In genomic region chr4:10019521-10020051, GRCh38 we compare ENCODE assay signal across 8 cellular contexts. TPM values are rescaled to one million over a fixed set of nuclear protein-coding genes. Genes with fewer than 3 reads are reported as not detected.
DNase-seq lines count a peak whose midpoint lies in the region; ATAC-seq lines count a peak whose summit lies in the region.

No MANE protein-coding gene starts in this region.

- H3K4me3 Mint-ChIP-seq in activated naive CD8-positive, alpha-beta T cell treated with anti-CD3 and anti-CD28 coated beads for 36 hours = peak overlapping the region; percentile 88
- H3K4me3 Mint-ChIP-seq in stimulated activated memory B cell treated with anti-CD40 and anti-IgM and Interleukin-4, amounts not matched to agents 10 μg/mL and 1 μg/mL and 100 μg/mL, for 72 hours = peak overlapping the region; percentile 84

- 95% methylated on average over 9 of the region's 9 CpGs for whole genome bisulfite sequencing in HUES64

- H3K36me3 ChIP-seq in HUES64 (ENCODE audit: insufficient read depth, low read length) (no peaks in the 10 kb centered on the region), iPS-15b (ENCODE audit: control insufficient read depth, insufficient read depth, low read length) (no peaks in the 10 kb centered on the region)

- peak overlapping the region; percentile 95 for H3K27ac Mint-ChIP-seq in activated naive CD8-positive, alpha-beta T cell treated with anti-CD3 and anti-CD28 coated beads for 36 hours
- peak overlapping the region; percentile 83 for H3K27ac Mint-ChIP-seq in stimulated activated memory B cell treated with anti-CD40 and anti-IgM and Interleukin-4, amounts not matched to agents 10 μg/mL and 1 μg/mL and 100 μg/mL, for 72 hours

- H3K4me3 ChIP-seq in HUES64 (ENCODE audit: low read length) (peak overlapping the region; percentile 61), iPS-15b (ENCODE audit: low read depth, low read length) (peak overlapping the region; percentile 69)

- no peaks in the 10 kb centered on the region for H3K9me3 Mint-ChIP-seq in activated naive CD8-positive, alpha-beta T cell treated with anti-CD3 and anti-CD28 coated beads for 36 hours
- no peaks in the 10 kb centered on the region for H3K9me3 Mint-ChIP-seq in stimulated activated memory B cell treated with anti-CD40 and anti-IgM and Interleukin-4, amounts not matched to agents 10 μg/mL and 1 μg/mL and 100 μg/mL, for 72 hours

- H3K9ac ChIP-seq in HUES64 (ENCODE audit: low read depth, low read length) (peak overlapping the region; percentile 83), iPS-15b (ENCODE audit: low read depth, low read length) (no peak overlapping the region)

- no peak for DNase-seq in activated naive CD8-positive, alpha-beta T cell treated with anti-CD3 and anti-CD28 coated beads for 36 hours
- DNase-seq in RPMI8226 (no peak), retina (no peak)

- H3K9me3 ChIP-seq in HUES64 (ENCODE audit: insufficient read depth, low read depth, low read length) = no peaks in the 10 kb centered on the region
- no peaks in the 10 kb centered on the region for H3K9me3 ChIP-seq in iPS-15b (ENCODE audit: control insufficient read depth, insufficient read depth, low read length)

- no peaks in the 10 kb centered on the region for H3K27me3 Mint-ChIP-seq in activated naive CD8-positive, alpha-beta T cell treated with anti-CD3 and anti-CD28 coated beads for 36 hours
- no peaks in the 10 kb centered on the region for H3K27me3 Mint-ChIP-seq in stimulated activated memory B cell treated with anti-CD40 and anti-IgM and Interleukin-4, amounts not matched to agents 10 μg/mL and 1 μg/mL and 100 μg/mL, for 72 hours

- no peaks in the 10 kb centered on the region for H3K4me1 ChIP-seq in HUES64 (ENCODE audit: insufficient read depth, low read length)
- H3K4me1 ChIP-seq in iPS-15b (ENCODE audit: control insufficient read depth, insufficient read depth, low read length) = peaks cover 3% of the 10 kb centered on the region

- no peak overlapping the region for H3K27ac ChIP-seq in HUES64 (ENCODE audit: low read depth, low read length)

- no peak for ATAC-seq in stimulated activated memory B cell treated with anti-CD40 and anti-IgM and Interleukin-4, amounts not matched to agents 10 μg/mL and 1 μg/mL and 100 μg/mL, for 72 hours
- ATAC-seq in HG02938 (IDR thresholded peaks at IDR 0.05; ENCODE audit: unreplicated experiment) (no peak), GM18907 (IDR thresholded peaks at IDR 0.05; ENCODE audit: unreplicated experiment) (no peak)

- H3K36me3 Mint-ChIP-seq in activated naive CD8-positive, alpha-beta T cell treated with anti-CD3 and anti-CD28 coated beads for 36 hours = no peaks in the 10 kb centered on the region
- no peaks in the 10 kb centered on the region for H3K36me3 Mint-ChIP-seq in stimulated activated memory B cell treated with anti-CD40 and anti-IgM and Interleukin-4, amounts not matched to agents 10 μg/mL and 1 μg/mL and 100 μg/mL, for 72 hours

- peaks cover 12% of the 10 kb centered on the region for H3K27me3 ChIP-seq in HUES64 (ENCODE audit: insufficient read depth, low read length)
- peaks cover 13% of the 10 kb centered on the region for H3K27me3 ChIP-seq in iPS-15b (ENCODE audit: control insufficient read depth, insufficient read depth, low read length)

- H3K4me1 Mint-ChIP-seq in activated naive CD8-positive, alpha-beta T cell treated with anti-CD3 and anti-CD28 coated beads for 36 hours = peaks cover 12% of the 10 kb centered on the region
- peaks cover 45% of the 10 kb centered on the region for H3K4me1 Mint-ChIP-seq in stimulated activated memory B cell treated with anti-CD40 and anti-IgM and Interleukin-4, amounts not matched to agents 10 μg/mL and 1 μg/mL and 100 μg/mL, for 72 hours

RNA-seq across cellular contexts. Expression of gene SLC2A9, which starts 1.7 kb away (rescaled TPM):
- not detected for polyA plus RNA-seq in HUES64 (2013, experiment 1 of 2)
- polyA plus RNA-seq in HUES64 (2013, experiment 2 of 2) = not detected
- 1 to 10 TPM; 1.1 to 1.2 TPM for total RNA-seq in activated naive CD8-positive, alpha-beta T cell treated with anti-CD3 and anti-CD28 coated beads for 36 hours
